ENCODE assay signal across 1 cellular context in the genomic region with DNA sequence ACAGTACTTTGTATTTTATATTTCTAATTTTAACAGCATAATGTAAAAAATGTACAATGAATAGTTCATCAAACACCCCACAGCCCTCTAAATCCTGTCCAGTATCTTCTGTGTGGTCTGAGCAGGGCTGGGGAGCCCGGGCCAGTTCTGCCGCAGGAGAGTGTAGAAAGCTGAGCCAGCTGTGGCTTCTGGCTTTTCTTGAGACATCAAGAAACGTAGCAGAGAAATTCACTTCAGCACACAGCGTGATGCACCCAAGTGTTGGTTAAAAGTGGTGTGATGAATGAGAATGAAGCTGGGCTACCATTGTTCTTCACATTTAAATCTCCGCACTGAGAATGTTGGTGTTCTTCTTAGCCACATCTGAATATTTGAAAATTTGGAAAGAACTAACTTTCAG.
A peak's percentile ranks its signal among the peaks of the same experiment; 100 is the strongest.
TF ChIP-seq lines count a peak whose summit lies in the region.

No MANE protein-coding gene starts in this region.

TF ChIP-seq in GM23338, 12 proteins besides CTCF, POLR2A, EP300 and RAD21 (continued from another document):
- TF ChIP-seq ZNF462 (CRISPR knock-in tag; IDR thresholded peaks at IDR 0.05) (peak; percentile 82), EZH2phosphoT487 (IDR thresholded peaks at IDR 0.05; ENCODE audit: unreplicated experiment) (no peak)
